2 cellular contexts compared by ENCODE assay signal in genomic region chr6:157270308-157270707, GRCh38.
TF ChIP-seq lines count a peak whose summit lies in the region.

No MANE protein-coding gene starts in this region.

TF ChIP-seq in HepG2, 621 proteins besides CTCF, POLR2A, EP300 and RAD21 (continues in another document):
- no peak for TF ChIP-seq MAFG (CRISPR knock-in tag; IDR thresholded peaks at IDR 0.05)
- no peak for TF ChIP-seq ZFP62 (CRISPR knock-in tag; IDR thresholded peaks at IDR 0.05)
- 0 out of 2 replicates have a peak, but pooled peaks have one; percentile 5 for TF ChIP-seq FOXA1 (IDR thresholded peaks at IDR 0.05)
- no peak for TF ChIP-seq FOXA1 (CRISPR knock-in tag; IDR thresholded peaks at IDR 0.05)
- no peak for TF ChIP-seq CEBPB (IDR thresholded peaks at IDR 0.05; ENCODE audit: borderline replicate concordance, low read depth, low read length)
- peak; percentile 65; the same call in 1 of the 2 replicates for TF ChIP-seq CREB1 (IDR thresholded peaks at IDR 0.05)
- TF ChIP-seq CREB1 (CRISPR knock-in tag; IDR thresholded peaks at IDR 0.05), result no peak
- no peak for TF ChIP-seq SCMH1 (CRISPR knock-in tag; IDR thresholded peaks at IDR 0.05; ENCODE audit: borderline replicate concordance)
- TF ChIP-seq PLRG1 (conservative IDR thresholded peaks at IDR 0.05), result no peak
- no peak for TF ChIP-seq TOE1 (CRISPR knock-in tag; IDR thresholded peaks at IDR 0.05)
- TF ChIP-seq BCL3 (CRISPR knock-in tag; IDR thresholded peaks at IDR 0.05), result no peak
- TF ChIP-seq TFE3 (CRISPR knock-in tag; IDR thresholded peaks at IDR 0.05), result no peak
- TF ChIP-seq MTA3 (CRISPR knock-in tag; IDR thresholded peaks at IDR 0.05), result no peak
- no peak for TF ChIP-seq PLSCR1 (CRISPR knock-in tag; IDR thresholded peaks at IDR 0.05; ENCODE audit: borderline replicate concordance)
- peak; percentile 73; the same call in 1 of the 2 replicates for TF ChIP-seq IKZF1 (IDR thresholded peaks at IDR 0.05)
- TF ChIP-seq FOXP1 (IDR thresholded peaks at IDR 0.05), result 0 out of 2 replicates have a peak, but pooled peaks have one; percentile 5
- no peak for TF ChIP-seq FOXP1 (CRISPR knock-in tag; IDR thresholded peaks at IDR 0.05)
- TF ChIP-seq ZBTB1 (CRISPR knock-in tag; IDR thresholded peaks at IDR 0.05; ENCODE audit: borderline replicate concordance), result no peak
- no peak for TF ChIP-seq ZNF816 (CRISPR knock-in tag; IDR thresholded peaks at IDR 0.05; ENCODE audit: borderline replicate concordance)
- TF ChIP-seq HOXA9 (CRISPR knock-in tag; IDR thresholded peaks at IDR 0.05; ENCODE audit: borderline replicate concordance), result no peak
- no peak for TF ChIP-seq TARDBP (CRISPR knock-in tag; IDR thresholded peaks at IDR 0.05)
- no peak for TF ChIP-seq ZNF615 (CRISPR knock-in tag; IDR thresholded peaks at IDR 0.05; ENCODE audit: borderline replicate concordance)
- TF ChIP-seq AKNA (CRISPR knock-in tag; IDR thresholded peaks at IDR 0.05; ENCODE audit: borderline replicate concordance), result no peak
- TF ChIP-seq NR1H2 (CRISPR knock-in tag; IDR thresholded peaks at IDR 0.05; ENCODE audit: borderline replicate concordance, low read depth), result no peak

TF ChIP-seq in K562, 482 proteins besides CTCF, POLR2A, EP300 and RAD21:
- TF ChIP-seq HLTF (IDR thresholded peaks at IDR 0.05), result 0 out of 2 replicates have a peak, but pooled peaks have one; percentile 14
- peak; percentile 42; the same call in 1 of the 2 replicates for TF ChIP-seq ELF4 (CRISPR knock-in tag; IDR thresholded peaks at IDR 0.05)
- no peak for TF ChIP-seq PCBP1 (IDR thresholded peaks at IDR 0.05; ENCODE audit: low read depth, low read length, poor library complexity, severe bottlenecking)
- TF ChIP-seq ZNF239 (CRISPR knock-in tag; IDR thresholded peaks at IDR 0.05), result no peak
- TF ChIP-seq ZNF764 (CRISPR knock-in tag; IDR thresholded peaks at IDR 0.05; ENCODE audit: low read depth), result no peak
- no peak for TF ChIP-seq SAFB2 (IDR thresholded peaks at IDR 0.05; ENCODE audit: borderline replicate concordance, low read depth, low read length, severe bottlenecking)
- no peak for TF ChIP-seq RFX5 (IDR thresholded peaks at IDR 0.05; ENCODE audit: low read depth, low read length)
- TF ChIP-seq CCAR2 (IDR thresholded peaks at IDR 0.05; ENCODE audit: low read depth, low read length), result no peak
- TF ChIP-seq PHB2 (IDR thresholded peaks at IDR 0.05; ENCODE audit: low read depth), result no peak
- TF ChIP-seq TCF7 (IDR thresholded peaks at IDR 0.05; ENCODE audit: borderline replicate concordance), result no peak
- TF ChIP-seq MED1 (CRISPR knock-in tag; IDR thresholded peaks at IDR 0.05; ENCODE audit: borderline replicate concordance), result no peak
- TF ChIP-seq HMGXB4 (CRISPR knock-in tag; IDR thresholded peaks at IDR 0.05), result no peak
- TF ChIP-seq ZNF280B (CRISPR knock-in tag; IDR thresholded peaks at IDR 0.05), result no peak
- TF ChIP-seq EHMT2 (IDR thresholded peaks at IDR 0.05), result peak; percentile 69; the same call in 1 of the 2 replicates
- no peak for TF ChIP-seq RBM17 (IDR thresholded peaks at IDR 0.05; ENCODE audit: borderline replicate concordance, low read depth, low read length)
- TF ChIP-seq NFE2L1 (tag; IDR thresholded peaks at IDR 0.05; ENCODE audit: borderline replicate concordance, low read depth), result no peak
- TF ChIP-seq PRDM10 (IDR thresholded peaks at IDR 0.05; ENCODE audit: partially characterized antibody), result no peak
